8 cellular contexts compared by ENCODE assay signal in genomic region chr10:3935141-3935540, GRCh38.
A peak's percentile ranks its signal among the peaks of the same experiment; 100 is the strongest.
DNase-seq lines count a peak whose midpoint lies in the region; ATAC-seq, FAIRE-seq and TF ChIP-seq lines count a peak whose summit lies in the region.

No MANE protein-coding gene starts in this region.

- under 1% methylated on average over 11 of the region's 11 CpGs for WGBS in GM12878 (ENCODE audit: insufficient coverage, insufficient replicate concordance, low lambda C conversion rate, missing lambda C conversion rate)
- WGBS in mesenchymal stem cell = 89% methylated on average over 11 of the region's 11 CpGs

- no peak overlapping the region for H3K14ac ChIP-seq in mesenchymal stem cell (ENCODE audit: low read length in 2 of 2)

- peak in 1 of 3 experiments; percentile 16; a peak in 1 of 6 replicates for TF ChIP-seq CTCF in GM12878 (IDR thresholded peaks at IDR 0.05 in 2 of 3, conservative IDR thresholded peaks at IDR 0.05 in 1 of 3; ENCODE audit: control insufficient read depth in 2 of 3, extremely low read depth in 1 of 3, insufficient read depth in 1 of 3, low read depth in 3 of 3, low read length in 3 of 3)

- H3K27me3 ChIP-seq in SJSA1 (replicated peaks) (no peaks in the 10 kb centered on the region), GM12878 (replicated peaks in 1 of 2; ENCODE audit: control insufficient read depth in 2 of 2, insufficient read depth in 2 of 2, low read length in 1 of 2) (no peaks in the 10 kb centered on the region), mesenchymal stem cell (ENCODE audit: control insufficient read depth in 1 of 2, insufficient read depth in 1 of 2, low read length in 2 of 2) (no peaks in the 10 kb centered on the region)

- peak; percentile 86 to 90 for TF ChIP-seq EP300 in GM12878 (IDR thresholded peaks at IDR 0.05; ENCODE audit: borderline replicate concordance in 1 of 2, control insufficient read depth in 1 of 2, low read depth in 2 of 2, low read length in 2 of 2)

- in situ Hi-C loops in GM12878 (cut with MboI) = no loop called here

- no peaks in the 10 kb centered on the region for H3K79me2 ChIP-seq in GM12878 (ENCODE audit: control insufficient read depth, insufficient read depth, low read length)

- POLR2A ChIA-PET in GM12878 (lab: Charles Lee) = no interaction called here

- H3K4ac ChIP-seq in mesenchymal stem cell (ENCODE audit: low read depth in 1 of 2, low read length in 2 of 2) = no peak overlapping the region

- H2AFZ ChIP-seq in GM12878 (ENCODE audit: control insufficient read depth, low read depth, low read length) (peak overlapping the region; percentile 74), mesenchymal stem cell (ENCODE audit: low read depth, low read length) (no peak overlapping the region)

- intact Hi-C loops in GM12878 (cut with micrococcal nuclease; ENCODE audit: unreplicated experiment) = loop anchor here (2.0 to 10.0 kb wide), 2 partner anchors 60 to 700 kb away; no protein-coding TSS in a partner anchor

- DNase-seq in EL (peak; percentile 77), SJSA1 (ENCODE audit: low read depth in 1 of 2, low spot score in 2 of 2) (peak in 1 of 2 experiments; percentile 65), GM12878 (ENCODE audit: low read depth, low spot score) (peak; percentile 92), mesenchymal stem cell (no peak), DMS79 (lab: John Stamatoyannopoulos, UW) (no peak), NCI-H1105 (lab: John Stamatoyannopoulos, UW) (no peak)
- DNase-seq in stimulated activated naive CD8-positive, alpha-beta T cell treated with anti-CD3 and anti-CD28 coated beads, Interleukin-15, Interleukin-2, amounts not matched to agents 100 U/mL and 50 U/mL, for 24 hours = peak; percentile 70

- H3K4me2 ChIP-seq in GM12878 (ENCODE audit: control insufficient read depth, insufficient read depth) = peak overlapping the region; percentile 81
- no peak overlapping the region for H3K4me2 ChIP-seq in mesenchymal stem cell (ENCODE audit: low read length, poor library complexity, severe bottlenecking)

- H3K36me3 ChIP-seq in SJSA1 = no peaks in the 10 kb centered on the region
- H3K36me3 ChIP-seq in GM12878 (ENCODE audit: control insufficient read depth in 2 of 2, insufficient read depth in 2 of 2, low read length in 1 of 2) = no peaks in the 10 kb centered on the region
- no peaks in the 10 kb centered on the region for H3K36me3 ChIP-seq in mesenchymal stem cell (ENCODE audit: control insufficient read depth in 1 of 2, insufficient read depth in 2 of 2, low read depth in 1 of 2, low read length in 2 of 2)

- no peak overlapping the region for H2BK12ac ChIP-seq in mesenchymal stem cell (ENCODE audit: low read length in 2 of 2)

- peak overlapping the region; percentile 66 for H3K27ac ChIP-seq in SJSA1
- H3K27ac ChIP-seq in GM12878 (ENCODE audit: control insufficient read depth, insufficient read depth) = peak overlapping the region; percentile 83
- H3K27ac ChIP-seq in mesenchymal stem cell (ENCODE audit: low read length, poor library complexity, severe bottlenecking) = no peak overlapping the region

- CTCF ChIA-PET in GM12878 (lab: Yijun Ruan, JAX) = interaction anchor here (1.0 to 1.1 kb wide), 2 partner anchors 114 to 124 kb away, joined by 3 read pairs; no protein-coding TSS in a partner anchor

- no TSS peak for BruUV-seq in GM12878 (replicated peaks; lab: Mats Ljungman, UMichigan)

- H2BK15ac ChIP-seq in mesenchymal stem cell (ENCODE audit: low read depth, poor library complexity, severe bottlenecking) = peak overlapping the region; percentile 8

- H4K91ac ChIP-seq in mesenchymal stem cell (ENCODE audit: low read length) = no peak overlapping the region

- RAD21 ChIA-PET in GM12878 (lab: Charles Lee; ENCODE audit: unreplicated experiment) = interaction anchor here (0.9 to 1.9 kb wide), 6 partner anchors 32 to 125 kb away, joined by 3 to 8 read pairs (median 6); no protein-coding TSS in a partner anchor

- H3K9ac ChIP-seq in GM12878 (ENCODE audit: control insufficient read depth, insufficient read depth, low read length) = peak overlapping the region; percentile 33
- peak overlapping the region; percentile 90 for H3K9ac ChIP-seq in mesenchymal stem cell (ENCODE audit: low read length)

- H3K79me1 ChIP-seq in mesenchymal stem cell (replicated peaks; ENCODE audit: low read length, poor library complexity, severe bottlenecking) = no peaks in the 10 kb centered on the region

- H3K18ac ChIP-seq in mesenchymal stem cell (ENCODE audit: low read depth in 1 of 2, low read length in 2 of 2) = no peak overlapping the region

- SMC1A ChIA-PET in GM12878 (lab: Charles Lee; ENCODE audit: uncharacterized antibody, unreplicated experiment) = interaction anchor here (0.7 to 2.4 kb wide), 14 partner anchors 15 to 155 kb away, joined by 3 to 7 read pairs (median 4); no protein-coding TSS in a partner anchor

- no peaks in the 10 kb centered on the region for H3K9me3 ChIP-seq in SJSA1 (replicated peaks)
- no peaks in the 10 kb centered on the region; the same call in 2 of the 3 replicates for H3K9me3 ChIP-seq in GM12878 (replicated peaks; ENCODE audit: control insufficient read depth, insufficient read depth, low read length)
- H3K9me3 ChIP-seq in mesenchymal stem cell (ENCODE audit: control insufficient read depth, low read length) = no peaks in the 10 kb centered on the region

- H3K4me3 ChIP-seq in SJSA1 (peak overlapping the region; percentile 21), GM12878 (no peak overlapping the region; the same call in 1 of the 2 replicates), mesenchymal stem cell (ENCODE audit: insufficient read depth in 1 of 2, low read depth in 1 of 2, low read length in 2 of 2) (peak overlapping the region in 1 of 2 experiments; percentile 64)

- no peak overlapping the region for H2BK120ac ChIP-seq in mesenchymal stem cell (ENCODE audit: low read depth, low read length)

- no peak overlapping the region for H4K8ac ChIP-seq in mesenchymal stem cell (ENCODE audit: low read length)

- no peaks in the 10 kb centered on the region for H4K20me1 ChIP-seq in GM12878 (ENCODE audit: control insufficient read depth, insufficient read depth)

- ATAC-seq in GM21737 (IDR thresholded peaks at IDR 0.05; ENCODE audit: unreplicated experiment) (peak; percentile 98), GM12878 (peak; percentile 99)
- ATAC-seq in stimulated activated naive CD8-positive, alpha-beta T cell treated with anti-CD3 and anti-CD28 coated beads, Interleukin-15, Interleukin-2, amounts not matched to agents 100 U/mL and 50 U/mL, for 24 hours = peak; percentile 99

- H3K23ac ChIP-seq in mesenchymal stem cell (ENCODE audit: low read length in 2 of 2) = no peak overlapping the region

- FAIRE-seq in GM12878 (lab: Jason Lieb, UNC) = peak; percentile 98

- TF ChIP-seq RAD21 in GM12878 (IDR thresholded peaks at IDR 0.05; ENCODE audit: insufficient read depth, low read depth, low read length) = peak; percentile 26

- no peak overlapping the region for H2BK5ac ChIP-seq in mesenchymal stem cell (ENCODE audit: low read depth, low read length, poor library complexity, severe bottlenecking)

- TF ChIP-seq POLR2A in GM12878 (IDR thresholded peaks at IDR 0.05; ENCODE audit: low read depth, low read length) = no peak

- no peak overlapping the region for H2AK5ac ChIP-seq in mesenchymal stem cell (ENCODE audit: low read length, severe bottlenecking)

- H3K4me1 ChIP-seq in SJSA1 (replicated peaks) (peaks cover 8% of the 10 kb centered on the region), GM12878 (ENCODE audit: control insufficient read depth, insufficient read depth, low read length) (peaks cover 19% of the 10 kb centered on the region), mesenchymal stem cell (ENCODE audit: control insufficient read depth, insufficient read depth, low read depth, low read length) (no peaks in the 10 kb centered on the region)

TF ChIP-seq in GM12878, 131 proteins besides CTCF, POLR2A, EP300 and RAD21 (continues in another document):
- TF ChIP-seq DPF2 (IDR thresholded peaks at IDR 0.05) = peak; percentile 74
- TF ChIP-seq ZSCAN29 (IDR thresholded peaks at IDR 0.05) = no peak
- TF ChIP-seq SMARCA5 (IDR thresholded peaks at IDR 0.05) = no peak
- TF ChIP-seq ZBED1 (IDR thresholded peaks at IDR 0.05; ENCODE audit: borderline replicate concordance) = 0 out of 2 replicates have a peak, but pooled peaks have one; percentile 55
- TF ChIP-seq JUND (IDR thresholded peaks at IDR 0.05; ENCODE audit: low read depth, low read length) = peak; percentile 45; the same call in 1 of the 2 replicates
- TF ChIP-seq EED (IDR thresholded peaks at IDR 0.05; ENCODE audit: low read depth) = peak; percentile 76
- peak; percentile 55 for TF ChIP-seq SP1 (IDR thresholded peaks at IDR 0.05; ENCODE audit: low read depth, low read length)
- no peak for TF ChIP-seq POLR2AphosphoS2 (IDR thresholded peaks at IDR 0.05; ENCODE audit: low read depth, low read length)
- TF ChIP-seq BRCA1 (IDR thresholded peaks at IDR 0.05; ENCODE audit: low read depth, low read length) = no peak
- TF ChIP-seq BCL3 (IDR thresholded peaks at IDR 0.05; ENCODE audit: borderline replicate concordance, insufficient read depth, low read depth, low read length, poor library complexity, severe bottlenecking) = no peak
- TF ChIP-seq IKZF2 (IDR thresholded peaks at IDR 0.05) = peak; percentile 91 to 93
- TF ChIP-seq SMC3 (IDR thresholded peaks at IDR 0.05; ENCODE audit: borderline replicate concordance, low read length) = peak; percentile 44; the same call in 1 of the 2 replicates
- TF ChIP-seq IRF4 (IDR thresholded peaks at IDR 0.05; ENCODE audit: low read depth, low read length) = peak; percentile 81
- TF ChIP-seq PKNOX1 (IDR thresholded peaks at IDR 0.05) = peak; percentile 64; the same call in 1 of the 2 replicates
- peak; percentile 85 for TF ChIP-seq JUNB (IDR thresholded peaks at IDR 0.05)

Comparison
In these comparisons a context has a peak if more than half of its experiments do, and no peak if none do; other contexts are left out.
1. DNase-seq: peak in EL (single experiment), GM12878 (single experiment) and stimulated activated naive CD8-positive, alpha-beta T cell treated with anti-CD3 and anti-CD28 coated beads, Interleukin-15, Interleukin-2, amounts not matched to agents 100 U/mL and 50 U/mL, for 24 hours (single experiment); none in mesenchymal stem cell (single experiment), DMS79 (single experiment) and NCI-H1105 (single experiment).
2. Peak in every context shown above with its lines, with median percentiles within 50 percentile points of each other: ATAC-seq.